ENCODE assay signal across 1 cellular context in the genomic region with DNA sequence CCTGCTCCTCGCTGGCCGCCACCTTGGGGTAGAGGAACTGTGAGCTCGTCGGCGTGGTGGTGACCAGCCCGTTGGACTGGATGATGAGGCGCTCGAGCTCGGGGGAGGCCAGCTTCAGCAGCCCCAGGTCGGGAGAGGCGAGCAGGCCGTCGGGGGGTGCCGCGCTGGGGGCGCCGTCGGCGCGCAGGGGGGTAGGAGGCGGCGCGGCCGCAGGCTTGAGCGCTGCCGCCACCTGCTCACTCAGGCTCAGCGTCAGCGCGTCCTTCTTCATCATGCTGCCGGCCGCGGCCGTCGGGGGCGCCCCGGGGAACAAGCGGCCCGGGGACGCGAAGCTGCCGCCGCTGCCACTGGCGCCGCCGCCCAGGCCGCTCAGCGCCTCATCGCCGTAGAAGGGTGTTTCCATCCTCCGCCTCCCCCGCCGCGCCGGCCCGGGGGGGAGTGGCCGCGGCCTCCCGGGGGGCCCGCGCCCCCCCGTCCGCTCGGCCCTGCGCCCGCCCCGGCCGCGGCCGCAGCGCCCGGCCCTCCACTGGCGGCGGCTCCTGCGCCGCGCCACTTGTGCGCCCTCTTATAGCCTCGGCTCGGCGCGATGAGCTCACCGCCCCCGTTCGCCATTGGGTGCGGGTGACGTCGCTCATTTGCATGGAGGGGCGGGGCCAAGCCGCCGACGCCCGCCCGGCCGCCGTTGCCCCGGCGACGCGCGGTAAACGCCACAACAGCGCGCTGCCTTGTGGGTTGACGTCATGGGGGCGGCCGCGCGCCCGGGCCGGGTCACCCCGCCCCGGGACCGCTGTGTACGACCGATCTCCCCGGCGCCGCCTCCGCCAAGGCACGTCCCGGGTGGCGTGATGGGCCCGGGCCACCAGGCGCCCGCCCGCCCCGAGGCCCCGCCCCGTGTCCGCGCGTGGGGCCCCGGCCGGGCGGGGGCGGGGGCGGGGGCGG.
TF ChIP-seq lines count a peak whose summit lies in the region.

A gene (minus strand): TSS at position 541 of the 939 bp plus-strand sequence. CDS start 138 bp downstream, at position 403.

TF ChIP-seq in HepG2, 621 proteins besides CTCF, POLR2A, EP300 and RAD21 (continued from another document and continues in another):
- TF ChIP-seq, protein P1, sequence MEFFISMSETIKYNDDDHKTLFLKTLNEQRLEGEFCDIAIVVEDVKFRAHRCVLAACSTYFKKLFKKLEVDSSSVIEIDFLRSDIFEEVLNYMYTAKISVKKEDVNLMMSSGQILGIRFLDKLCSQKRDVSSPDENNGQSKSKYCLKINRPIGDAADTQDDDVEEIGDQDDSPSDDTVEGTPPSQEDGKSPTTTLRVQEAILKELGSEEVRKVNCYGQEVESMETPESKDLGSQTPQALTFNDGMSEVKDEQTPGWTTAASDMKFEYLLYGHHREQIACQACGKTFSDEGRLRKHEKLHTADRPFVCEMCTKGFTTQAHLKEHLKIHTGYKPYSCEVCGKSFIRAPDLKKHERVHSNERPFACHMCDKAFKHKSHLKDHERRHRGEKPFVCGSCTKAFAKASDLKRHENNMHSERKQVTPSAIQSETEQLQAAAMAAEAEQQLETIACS (CRISPR knock-in tag; IDR thresholded peaks at IDR 0.05): peak; percentile 77
- TF ChIP-seq ZNF234 (CRISPR knock-in tag; conservative IDR thresholded peaks at IDR 0.05) (no peak), ZNF737 (CRISPR knock-in tag; IDR thresholded peaks at IDR 0.05; ENCODE audit: borderline replicate concordance) (no peak), ZNF552 (CRISPR knock-in tag; IDR thresholded peaks at IDR 0.05; ENCODE audit: borderline replicate concordance) (no peak), RXRA (CRISPR knock-in tag; IDR thresholded peaks at IDR 0.05) (no peak), POLR2G (IDR thresholded peaks at IDR 0.05; ENCODE audit: low read depth, low read length) (peak; percentile 93), ZNF589 (CRISPR knock-in tag; conservative IDR thresholded peaks at IDR 0.05) (no peak; the same call in 1 of the 2 replicates), ZNF225 (CRISPR knock-in tag; IDR thresholded peaks at IDR 0.05) (no peak)
- TF ChIP-seq, protein P2, sequence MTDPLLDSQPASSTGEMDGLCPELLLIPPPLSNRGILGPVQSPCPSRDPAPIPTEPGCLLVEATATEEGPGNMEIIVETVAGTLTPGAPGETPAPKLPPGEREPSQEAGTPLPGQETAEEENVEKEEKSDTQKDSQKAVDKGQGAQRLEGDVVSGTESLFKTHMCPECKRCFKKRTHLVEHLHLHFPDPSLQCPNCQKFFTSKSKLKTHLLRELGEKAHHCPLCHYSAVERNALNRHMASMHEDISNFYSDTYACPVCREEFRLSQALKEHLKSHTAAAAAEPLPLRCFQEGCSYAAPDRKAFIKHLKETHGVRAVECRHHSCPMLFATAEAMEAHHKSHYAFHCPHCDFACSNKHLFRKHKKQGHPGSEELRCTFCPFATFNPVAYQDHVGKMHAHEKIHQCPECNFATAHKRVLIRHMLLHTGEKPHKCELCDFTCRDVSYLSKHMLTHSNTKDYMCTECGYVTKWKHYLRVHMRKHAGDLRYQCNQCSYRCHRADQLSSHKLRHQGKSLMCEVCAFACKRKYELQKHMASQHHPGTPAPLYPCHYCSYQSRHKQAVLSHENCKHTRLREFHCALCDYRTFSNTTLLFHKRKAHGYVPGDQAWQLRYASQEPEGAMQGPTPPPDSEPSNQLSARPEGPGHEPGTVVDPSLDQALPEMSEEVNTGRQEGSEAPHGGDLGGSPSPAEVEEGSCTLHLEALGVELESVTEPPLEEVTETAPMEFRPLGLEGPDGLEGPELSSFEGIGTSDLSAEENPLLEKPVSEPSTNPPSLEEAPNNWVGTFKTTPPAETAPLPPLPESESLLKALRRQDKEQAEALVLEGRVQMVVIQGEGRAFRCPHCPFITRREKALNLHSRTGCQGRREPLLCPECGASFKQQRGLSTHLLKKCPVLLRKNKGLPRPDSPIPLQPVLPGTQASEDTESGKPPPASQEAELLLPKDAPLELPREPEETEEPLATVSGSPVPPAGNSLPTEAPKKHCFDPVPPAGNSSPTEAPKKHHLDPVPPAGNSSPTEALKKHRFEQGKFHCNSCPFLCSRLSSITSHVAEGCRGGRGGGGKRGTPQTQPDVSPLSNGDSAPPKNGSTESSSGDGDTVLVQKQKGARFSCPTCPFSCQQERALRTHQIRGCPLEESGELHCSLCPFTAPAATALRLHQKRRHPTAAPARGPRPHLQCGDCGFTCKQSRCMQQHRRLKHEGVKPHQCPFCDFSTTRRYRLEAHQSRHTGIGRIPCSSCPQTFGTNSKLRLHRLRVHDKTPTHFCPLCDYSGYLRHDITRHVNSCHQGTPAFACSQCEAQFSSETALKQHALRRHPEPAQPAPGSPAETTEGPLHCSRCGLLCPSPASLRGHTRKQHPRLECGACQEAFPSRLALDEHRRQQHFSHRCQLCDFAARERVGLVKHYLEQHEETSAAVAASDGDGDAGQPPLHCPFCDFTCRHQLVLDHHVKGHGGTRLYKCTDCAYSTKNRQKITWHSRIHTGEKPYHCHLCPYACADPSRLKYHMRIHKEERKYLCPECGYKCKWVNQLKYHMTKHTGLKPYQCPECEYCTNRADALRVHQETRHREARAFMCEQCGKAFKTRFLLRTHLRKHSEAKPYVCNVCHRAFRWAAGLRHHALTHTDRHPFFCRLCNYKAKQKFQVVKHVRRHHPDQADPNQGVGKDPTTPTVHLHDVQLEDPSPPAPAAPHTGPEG (CRISPR knock-in tag; IDR thresholded peaks at IDR 0.05): 0 out of 2 replicates have a peak, but pooled peaks have one; percentile 19
- TF ChIP-seq, protein P3, sequence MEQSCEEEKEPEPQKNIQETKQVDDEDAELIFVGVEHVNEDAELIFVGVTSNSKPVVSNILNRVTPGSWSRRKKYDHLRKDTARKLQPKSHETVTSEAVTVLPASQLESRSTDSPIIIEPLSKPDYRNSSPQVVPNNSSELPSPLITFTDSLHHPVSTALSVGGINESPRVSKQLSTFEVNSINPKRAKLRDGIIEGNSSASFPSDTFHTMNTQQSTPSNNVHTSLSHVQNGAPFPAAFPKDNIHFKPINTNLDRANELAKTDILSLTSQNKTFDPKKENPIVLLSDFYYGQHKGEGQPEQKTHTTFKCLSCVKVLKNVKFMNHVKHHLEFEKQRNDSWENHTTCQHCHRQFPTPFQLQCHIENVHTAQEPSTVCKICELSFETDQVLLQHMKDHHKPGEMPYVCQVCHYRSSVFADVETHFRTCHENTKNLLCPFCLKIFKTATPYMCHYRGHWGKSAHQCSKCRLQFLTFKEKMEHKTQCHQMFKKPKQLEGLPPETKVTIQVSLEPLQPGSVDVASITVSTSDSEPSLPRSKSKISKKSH (CRISPR knock-in tag; IDR thresholded peaks at IDR 0.05; ENCODE audit: borderline replicate concordance): no peak; the same call in 1 of the 2 replicates
- TF ChIP-seq, protein P4, sequence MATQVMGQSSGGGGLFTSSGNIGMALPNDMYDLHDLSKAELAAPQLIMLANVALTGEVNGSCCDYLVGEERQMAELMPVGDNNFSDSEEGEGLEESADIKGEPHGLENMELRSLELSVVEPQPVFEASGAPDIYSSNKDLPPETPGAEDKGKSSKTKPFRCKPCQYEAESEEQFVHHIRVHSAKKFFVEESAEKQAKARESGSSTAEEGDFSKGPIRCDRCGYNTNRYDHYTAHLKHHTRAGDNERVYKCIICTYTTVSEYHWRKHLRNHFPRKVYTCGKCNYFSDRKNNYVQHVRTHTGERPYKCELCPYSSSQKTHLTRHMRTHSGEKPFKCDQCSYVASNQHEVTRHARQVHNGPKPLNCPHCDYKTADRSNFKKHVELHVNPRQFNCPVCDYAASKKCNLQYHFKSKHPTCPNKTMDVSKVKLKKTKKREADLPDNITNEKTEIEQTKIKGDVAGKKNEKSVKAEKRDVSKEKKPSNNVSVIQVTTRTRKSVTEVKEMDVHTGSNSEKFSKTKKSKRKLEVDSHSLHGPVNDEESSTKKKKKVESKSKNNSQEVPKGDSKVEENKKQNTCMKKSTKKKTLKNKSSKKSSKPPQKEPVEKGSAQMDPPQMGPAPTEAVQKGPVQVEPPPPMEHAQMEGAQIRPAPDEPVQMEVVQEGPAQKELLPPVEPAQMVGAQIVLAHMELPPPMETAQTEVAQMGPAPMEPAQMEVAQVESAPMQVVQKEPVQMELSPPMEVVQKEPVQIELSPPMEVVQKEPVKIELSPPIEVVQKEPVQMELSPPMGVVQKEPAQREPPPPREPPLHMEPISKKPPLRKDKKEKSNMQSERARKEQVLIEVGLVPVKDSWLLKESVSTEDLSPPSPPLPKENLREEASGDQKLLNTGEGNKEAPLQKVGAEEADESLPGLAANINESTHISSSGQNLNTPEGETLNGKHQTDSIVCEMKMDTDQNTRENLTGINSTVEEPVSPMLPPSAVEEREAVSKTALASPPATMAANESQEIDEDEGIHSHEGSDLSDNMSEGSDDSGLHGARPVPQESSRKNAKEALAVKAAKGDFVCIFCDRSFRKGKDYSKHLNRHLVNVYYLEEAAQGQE (IDR thresholded peaks at IDR 0.05; ENCODE audit: borderline replicate concordance in 1 of 2, low read depth in 1 of 2, low read length in 2 of 2): no peak
- TF ChIP-seq, protein P5, sequence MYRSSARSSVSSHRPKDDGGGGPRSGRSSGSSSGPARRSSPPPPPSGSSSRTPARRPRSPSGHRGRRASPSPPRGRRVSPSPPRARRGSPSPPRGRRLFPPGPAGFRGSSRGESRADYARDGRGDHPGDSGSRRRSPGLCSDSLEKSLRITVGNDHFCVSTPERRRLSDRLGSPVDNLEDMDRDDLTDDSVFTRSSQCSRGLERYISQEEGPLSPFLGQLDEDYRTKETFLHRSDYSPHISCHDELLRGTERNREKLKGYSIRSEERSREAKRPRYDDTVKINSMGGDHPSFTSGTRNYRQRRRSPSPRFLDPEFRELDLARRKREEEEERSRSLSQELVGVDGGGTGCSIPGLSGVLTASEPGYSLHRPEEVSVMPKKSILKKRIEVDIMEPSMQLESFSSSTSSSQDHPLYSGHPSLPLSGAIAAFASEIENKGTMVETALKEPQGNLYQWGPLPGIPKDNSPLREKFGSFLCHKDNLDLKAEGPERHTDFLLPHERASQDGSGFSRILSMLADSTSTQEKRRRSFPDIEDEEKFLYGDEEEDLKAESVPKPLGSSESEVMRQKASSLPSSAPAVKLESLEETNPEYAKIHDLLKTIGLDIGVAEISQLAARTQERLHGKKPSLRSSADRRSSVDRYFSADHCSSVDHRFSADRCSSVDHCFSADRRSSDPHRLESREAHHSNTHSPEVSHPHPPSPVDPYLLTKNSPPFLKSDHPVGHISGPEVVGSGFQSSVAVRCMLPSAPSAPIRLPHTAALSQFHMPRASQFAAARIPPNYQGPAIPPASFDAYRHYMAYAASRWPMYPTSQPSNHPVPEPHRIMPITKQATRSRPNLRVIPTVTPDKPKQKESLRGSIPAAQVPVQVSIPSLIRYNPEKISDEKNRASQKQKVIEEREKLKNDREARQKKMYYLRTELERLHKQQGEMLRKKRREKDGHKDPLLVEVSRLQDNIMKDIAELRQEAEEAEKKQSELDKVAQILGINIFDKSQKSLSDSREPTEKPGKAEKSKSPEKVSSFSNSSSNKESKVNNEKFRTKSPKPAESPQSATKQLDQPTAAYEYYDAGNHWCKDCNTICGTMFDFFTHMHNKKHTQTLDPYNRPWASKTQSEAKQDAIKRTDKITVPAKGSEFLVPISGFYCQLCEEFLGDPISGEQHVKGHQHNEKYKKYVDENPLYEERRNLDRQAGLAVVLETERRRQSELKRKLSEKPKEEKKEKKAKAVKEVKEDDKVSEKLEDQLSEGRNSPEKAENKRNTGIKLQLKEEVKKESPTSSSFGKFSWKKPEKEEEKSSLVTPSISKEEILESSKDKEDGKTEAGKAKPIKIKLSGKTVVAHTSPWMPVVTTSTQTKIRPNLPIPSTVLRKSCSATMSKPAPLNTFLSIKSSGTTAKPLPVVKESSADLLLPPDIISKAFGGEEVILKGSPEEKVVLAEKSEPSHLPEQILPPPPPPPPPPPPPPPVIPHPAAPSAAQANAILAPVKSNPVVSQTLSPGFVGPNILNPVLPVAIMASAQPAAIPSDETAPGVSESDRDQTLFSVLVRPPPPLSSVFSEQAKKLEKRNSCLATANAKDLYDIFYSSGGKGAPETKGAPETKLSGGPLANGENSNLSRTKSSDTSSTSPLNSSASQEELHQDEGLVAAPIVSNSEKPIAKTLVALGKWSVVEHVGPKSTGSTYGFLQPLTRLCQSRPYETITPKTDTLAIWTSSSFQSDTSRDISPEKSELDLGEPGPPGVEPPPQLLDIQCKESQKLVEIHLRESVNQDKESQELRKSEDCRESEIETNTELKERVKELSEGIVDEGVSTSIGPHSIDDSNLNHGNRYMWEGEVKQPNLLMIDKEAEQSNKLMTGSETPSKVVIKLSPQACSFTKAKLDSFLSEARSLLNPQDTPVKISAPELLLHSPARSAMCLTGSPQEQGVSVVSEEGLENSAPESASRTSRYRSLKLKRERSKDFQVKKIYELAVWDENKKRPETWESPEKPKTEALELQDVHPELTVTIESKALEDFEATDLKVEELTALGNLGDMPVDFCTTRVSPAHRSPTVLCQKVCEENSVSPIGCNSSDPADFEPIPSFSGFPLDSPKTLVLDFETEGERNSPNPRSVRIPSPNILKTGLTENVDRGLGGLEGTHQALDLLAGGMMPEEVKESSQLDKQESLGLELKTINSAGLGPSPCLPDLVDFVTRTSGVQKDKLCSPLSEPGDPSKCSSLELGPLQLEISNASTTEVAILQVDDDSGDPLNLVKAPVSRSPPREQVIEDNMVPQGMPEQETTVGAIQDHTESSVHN (CRISPR knock-in tag; IDR thresholded peaks at IDR 0.05): peak; percentile 64; the same call in 1 of the 2 replicates
- TF ChIP-seq, protein P6, sequence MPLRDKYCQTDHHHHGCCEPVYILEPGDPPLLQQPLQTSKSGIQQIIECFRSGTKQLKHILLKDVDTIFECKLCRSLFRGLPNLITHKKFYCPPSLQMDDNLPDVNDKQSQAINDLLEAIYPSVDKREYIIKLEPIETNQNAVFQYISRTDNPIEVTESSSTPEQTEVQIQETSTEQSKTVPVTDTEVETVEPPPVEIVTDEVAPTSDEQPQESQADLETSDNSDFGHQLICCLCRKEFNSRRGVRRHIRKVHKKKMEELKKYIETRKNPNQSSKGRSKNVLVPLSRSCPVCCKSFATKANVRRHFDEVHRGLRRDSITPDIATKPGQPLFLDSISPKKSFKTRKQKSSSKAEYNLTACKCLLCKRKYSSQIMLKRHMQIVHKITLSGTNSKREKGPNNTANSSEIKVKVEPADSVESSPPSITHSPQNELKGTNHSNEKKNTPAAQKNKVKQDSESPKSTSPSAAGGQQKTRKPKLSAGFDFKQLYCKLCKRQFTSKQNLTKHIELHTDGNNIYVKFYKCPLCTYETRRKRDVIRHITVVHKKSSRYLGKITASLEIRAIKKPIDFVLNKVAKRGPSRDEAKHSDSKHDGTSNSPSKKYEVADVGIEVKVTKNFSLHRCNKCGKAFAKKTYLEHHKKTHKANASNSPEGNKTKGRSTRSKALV (CRISPR knock-in tag; IDR thresholded peaks at IDR 0.05): no peak
- TF ChIP-seq, protein P7, sequence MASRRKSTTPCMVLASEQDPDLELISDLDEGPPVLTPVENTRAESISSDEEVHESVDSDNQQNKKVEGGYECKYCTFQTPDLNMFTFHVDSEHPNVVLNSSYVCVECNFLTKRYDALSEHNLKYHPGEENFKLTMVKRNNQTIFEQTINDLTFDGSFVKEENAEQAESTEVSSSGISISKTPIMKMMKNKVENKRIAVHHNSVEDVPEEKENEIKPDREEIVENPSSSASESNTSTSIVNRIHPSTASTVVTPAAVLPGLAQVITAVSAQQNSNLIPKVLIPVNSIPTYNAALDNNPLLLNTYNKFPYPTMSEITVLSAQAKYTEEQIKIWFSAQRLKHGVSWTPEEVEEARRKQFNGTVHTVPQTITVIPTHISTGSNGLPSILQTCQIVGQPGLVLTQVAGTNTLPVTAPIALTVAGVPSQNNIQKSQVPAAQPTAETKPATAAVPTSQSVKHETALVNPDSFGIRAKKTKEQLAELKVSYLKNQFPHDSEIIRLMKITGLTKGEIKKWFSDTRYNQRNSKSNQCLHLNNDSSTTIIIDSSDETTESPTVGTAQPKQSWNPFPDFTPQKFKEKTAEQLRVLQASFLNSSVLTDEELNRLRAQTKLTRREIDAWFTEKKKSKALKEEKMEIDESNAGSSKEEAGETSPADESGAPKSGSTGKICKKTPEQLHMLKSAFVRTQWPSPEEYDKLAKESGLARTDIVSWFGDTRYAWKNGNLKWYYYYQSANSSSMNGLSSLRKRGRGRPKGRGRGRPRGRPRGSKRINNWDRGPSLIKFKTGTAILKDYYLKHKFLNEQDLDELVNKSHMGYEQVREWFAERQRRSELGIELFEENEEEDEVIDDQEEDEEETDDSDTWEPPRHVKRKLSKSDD (CRISPR knock-in tag; IDR thresholded peaks at IDR 0.05; ENCODE audit: low read depth): no peak
